8 cellular contexts compared by ENCODE assay signal in the genomic region with DNA sequence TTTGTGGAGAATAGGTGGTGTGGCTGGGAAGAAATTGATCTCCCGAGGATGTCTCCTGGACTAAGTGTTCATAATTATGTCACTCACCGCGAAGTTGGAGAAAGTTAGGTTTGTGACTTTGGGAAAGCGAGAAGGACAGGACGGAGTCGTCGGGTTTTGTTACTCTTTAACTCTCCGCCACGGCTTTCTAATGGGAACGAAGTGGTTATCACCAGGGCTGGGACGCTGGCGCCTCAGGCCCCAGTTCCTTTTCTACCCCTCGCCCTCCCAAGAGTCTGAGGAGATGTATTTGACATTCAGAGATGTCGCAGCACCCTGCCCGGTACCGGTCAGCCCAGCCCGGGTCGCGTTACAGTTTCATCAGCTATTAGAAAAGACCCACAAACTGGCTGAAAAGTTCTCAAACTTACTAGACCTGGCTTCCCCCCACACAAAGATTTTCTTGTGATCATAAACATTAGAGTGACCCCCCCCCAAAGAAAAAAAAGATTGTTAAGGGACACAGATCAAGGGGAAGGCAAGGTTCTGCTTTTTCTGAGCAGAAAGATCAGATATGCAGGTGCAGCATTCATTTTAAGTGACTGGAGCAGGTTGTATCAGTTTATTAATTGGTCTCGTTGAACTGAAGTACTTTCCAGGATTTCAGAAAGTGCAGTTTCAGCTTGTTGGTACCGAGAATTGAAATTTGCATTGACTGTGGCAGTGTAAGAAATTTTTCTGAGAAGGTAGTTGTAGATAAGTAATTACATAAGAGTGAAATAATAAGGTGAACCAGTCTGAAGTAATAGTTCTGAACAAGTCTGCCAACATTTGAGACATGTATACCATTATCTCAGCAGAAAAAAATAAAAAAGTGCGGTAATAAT. TPM values are rescaled to one million over a fixed set of nuclear protein-coding genes. Genes with fewer than 3 reads are reported as not detected.
A peak's percentile ranks its signal among the peaks of the same experiment; 100 is the strongest.
DNase-seq lines count a peak whose midpoint lies in the region; ATAC-seq and TF ChIP-seq lines count a peak whose summit lies in the region.

No MANE protein-coding gene starts in this region.

- peak; percentile 50 to 59 for DNase-seq in NCI-H524 (lab: John Stamatoyannopoulos, UW)
- no peak for DNase-seq in NCI-H524 treated with DMSO at 0.1 percent for 48 hours (lab: John Stamatoyannopoulos, UW)
- DNase-seq in Peyer's patch: peak; percentile 39 to 69 (median 58)
- no peak for DNase-seq in effector memory CD8-positive, alpha-beta T cell
- DNase-seq in natural killer cell: no peak
- no peak for DNase-seq in hepatic stellate cell (ENCODE audit: low spot score)

- peaks cover 0 to 26% (median 12%) of the 10 kb centered on the region in 4 donors for H3K4me1 ChIP-seq in Peyer's patch

- no peak for TF ChIP-seq CTCF in Peyer's patch (IDR thresholded peaks at IDR 0.05)
- no peak for TF ChIP-seq CTCF in natural killer cell (IDR thresholded peaks at IDR 0.05)

- peaks cover under 1 to 2% of the 10 kb centered on the region in 2 donors for H3K27me3 Mint-ChIP-seq in effector memory CD8-positive, alpha-beta T cell
- H3K27me3 Mint-ChIP-seq in natural killer cell (ENCODE audit: low read depth in 2 of 2): peaks cover 0 to 14% of the 10 kb centered on the region in 2 donors

- H3K9me3 ChIP-seq in Peyer's patch: no peaks in the 10 kb centered on the region

- no peak for ATAC-seq in effector memory CD8-positive, alpha-beta T cell (replicated peaks)
- no peak for ATAC-seq in natural killer cell
- ATAC-seq in HG03108 (IDR thresholded peaks at IDR 0.05; ENCODE audit: unreplicated experiment): no peak
- no peak for ATAC-seq in GM21447 (IDR thresholded peaks at IDR 0.05; ENCODE audit: unreplicated experiment)

- H3K27ac ChIP-seq in Peyer's patch: peak overlapping the region; percentile 80 to 100 (median 96)

- peaks cover 0 to 15% (median 0%) of the 10 kb centered on the region in 3 donors for H3K36me3 ChIP-seq in Peyer's patch

- intact Hi-C loops in natural killer cell (cut with micrococcal nuclease): loop anchor here (2.0 to 10.0 kb wide), 3 partner anchors 203 to 273 kb away; no protein-coding TSS in a partner anchor

- H3K36me3 Mint-ChIP-seq in effector memory CD8-positive, alpha-beta T cell (ENCODE audit: insufficient read depth): peaks cover 20% of the 10 kb centered on the region
- no peaks in the 10 kb centered on the region for H3K36me3 Mint-ChIP-seq in natural killer cell

- peaks cover 21 to 22% of the 10 kb centered on the region in 2 donors for H3K4me1 Mint-ChIP-seq in effector memory CD8-positive, alpha-beta T cell (ENCODE audit: low read depth in 2 of 2)
- H3K4me1 Mint-ChIP-seq in natural killer cell: peaks cover 25 to 35% of the 10 kb centered on the region in 2 donors

- H3K27ac Mint-ChIP-seq in effector memory CD8-positive, alpha-beta T cell: peak overlapping the region; percentile 85 to 90
- H3K27ac Mint-ChIP-seq in natural killer cell: peak overlapping the region; percentile 86 to 87

- H3K9me3 Mint-ChIP-seq in effector memory CD8-positive, alpha-beta T cell: no peaks in the 10 kb centered on the region
- H3K9me3 Mint-ChIP-seq in natural killer cell: no peaks in the 10 kb centered on the region

- H3K4me3 ChIP-seq in Peyer's patch: peak overlapping the region; percentile 65 to 97 (median 90)

- H3K4me3 Mint-ChIP-seq in effector memory CD8-positive, alpha-beta T cell: peak overlapping the region; percentile 88
- peak overlapping the region; percentile 93 for H3K4me3 Mint-ChIP-seq in natural killer cell

- H3K27me3 ChIP-seq in Peyer's patch: no peaks in the 10 kb centered on the region

- no peak for TF ChIP-seq POLR2A in Peyer's patch (IDR thresholded peaks at IDR 0.05)

RNA-seq across cellular contexts. Expression of a gene that starts 0.9 kb away (rescaled TPM):
- total RNA-seq in Peyer's patch (10 to 100 TPM; 17.3 to 31.4 (median 22.5) TPM), natural killer cell (10 to 100 TPM; 12.6 to 18.2 (median 14.0) TPM)

Comparison
In these comparisons a context has a peak if more than half of its experiments do, and no peak if none do; other contexts are left out.
1. DNase-seq: peak in NCI-H524 (2 of 2) and Peyer's patch (3 of 3); none in NCI-H524 treated with DMSO at 0.1 percent for 48 hours (single experiment), effector memory CD8-positive, alpha-beta T cell (0 of 3), natural killer cell (single experiment) and hepatic stellate cell (single experiment).